ENCODE assay signal across 8 cellular contexts in genomic region chr4:244471-244870, GRCh38.
A peak's percentile ranks its signal among the peaks of the same experiment; 100 is the strongest.
DNase-seq lines count a peak whose midpoint lies in the region; ATAC-seq and TF ChIP-seq lines count a peak whose summit lies in the region.

No MANE protein-coding gene starts in this region.

- DNase-seq in H9 (peak; percentile 27), RWPE1 (ENCODE audit: low spot score) (no peak), inferior parietal cortex (ENCODE audit: extremely low spot score) (peak; percentile 69), cortex of kidney (lab: John Stamatoyannopoulos, UW) (no peak)
- peak; percentile 20 for DNase-seq in activated naive CD8-positive, alpha-beta T cell treated with anti-CD3 and anti-CD28 coated beads, Interleukin-2, amount 50 U/mL, for 16 hours (ENCODE audit: low read depth, low spot score)
- DNase-seq in stimulated activated CD4-positive, alpha-beta T cell treated with anti-CD3 and anti-CD28 coated beads, TNF-alpha, amount 100 ng/mL, for 4 hours (ENCODE audit: low read depth in 3 of 3): peak; percentile 4 to 25 (median 15)

- WGBS in H9 (ENCODE audit: extremely low coverage, insufficient read length, low lambda C conversion rate): no CpG with 5 or more reads among the region's 7 CpGs

- H3K4me2 ChIP-seq in BLaER1: peak overlapping the region; percentile 93; the same call in 1 of the 2 replicates
- no peak overlapping the region for H3K4me2 ChIP-seq in H9 (ENCODE audit: insufficient read depth, insufficient read length, low read length)

- TF ChIP-seq CTCF in H9 (conservative IDR thresholded peaks at IDR 0.05) (peak; percentile 69), RWPE1 (conservative IDR thresholded peaks at IDR 0.05; ENCODE audit: low read depth) (0 out of 2 replicates have a peak, but pooled peaks have one; percentile 20)

- POLR2A ChIA-PET in RWPE1 (lab: Yijun Ruan, JAX; ENCODE audit: low non-redundant PET): no interaction called here

- peaks cover 39% of the 10 kb centered on the region for H3K4me1 ChIP-seq in BLaER1
- H3K4me1 ChIP-seq in H9 (ENCODE audit: insufficient read depth, low read length): no peaks in the 10 kb centered on the region; the same call in 1 of the 2 replicates

- H2BK20ac ChIP-seq in H9 (ENCODE audit: low read depth, low read length, poor library complexity, severe bottlenecking): no peak overlapping the region

- H3K27ac Mint-ChIP-seq in H9: no peak overlapping the region

- H2BK5ac ChIP-seq in H9 (ENCODE audit: insufficient read length, low read length): no peak overlapping the region

- no peak overlapping the region for H4K91ac ChIP-seq in H9 (ENCODE audit: insufficient read length, low read depth, low read length)

- H4K20me1 ChIP-seq in BLaER1 (no peaks in the 10 kb centered on the region), H9 (ENCODE audit: control insufficient read depth, insufficient read depth, insufficient read length) (no peaks in the 10 kb centered on the region)

- no peak overlapping the region for H3K14ac ChIP-seq in H9 (ENCODE audit: insufficient read depth, low read length)

- no peak overlapping the region for H2BK12ac ChIP-seq in H9 (ENCODE audit: insufficient read length, low read depth, low read length)

- H4K8ac ChIP-seq in H9 (replicated peaks; ENCODE audit: insufficient read length, low read depth, low read length): no peak overlapping the region

- H3K79me1 ChIP-seq in H9 (ENCODE audit: insufficient read depth, low read depth, low read length, poor library complexity, severe bottlenecking): no peaks in the 10 kb centered on the region

- H2BK120ac ChIP-seq in H9 (ENCODE audit: low read depth, low read length, poor library complexity, severe bottlenecking): no peak overlapping the region

- H3K27me3 ChIP-seq in BLaER1 (no peaks in the 10 kb centered on the region), H9 (ENCODE audit: insufficient read depth, low read length) (no peaks in the 10 kb centered on the region)

- no peak overlapping the region for H2AK5ac ChIP-seq in H9 (ENCODE audit: insufficient read length, low read length)

- H3K9me3 ChIP-seq in BLaER1 (peaks cover 47% of the 10 kb centered on the region), H9 (ENCODE audit: control insufficient read depth, low read depth, low read length) (peaks cover 45% of the 10 kb centered on the region)

- no peaks in the 10 kb centered on the region for H3K79me2 ChIP-seq in H9 (ENCODE audit: insufficient read depth, low read length)

- H3K23ac ChIP-seq in H9 (ENCODE audit: insufficient read length, low read depth, low read length): no peak overlapping the region

- no peak overlapping the region for H3K9ac ChIP-seq in BLaER1
- H3K9ac ChIP-seq in H9 (ENCODE audit: extremely low read depth, insufficient read length, low read length): no peak overlapping the region

- H3K27me3 Mint-ChIP-seq in H9 (ENCODE audit: low read depth): no peaks in the 10 kb centered on the region

- H4K5ac ChIP-seq in H9 (ENCODE audit: insufficient read length, low read depth, low read length): no peak overlapping the region

- no peak overlapping the region for H3K4me3 Mint-ChIP-seq in H9

- no peak for ATAC-seq in GM18517 (IDR thresholded peaks at IDR 0.05; ENCODE audit: unreplicated experiment)

- no peak overlapping the region for H3K18ac ChIP-seq in H9 (ENCODE audit: insufficient read length, low read depth, low read length)

- no peak overlapping the region for H3K56ac ChIP-seq in H9 (ENCODE audit: insufficient read length, low read depth, low read length)

- CTCF ChIA-PET in RWPE1 (lab: Yijun Ruan, JAX): interaction anchor here (0.6 kb wide), 1 partner anchor 1147 kb away, joined by 3 read pairs; no protein-coding TSS in a partner anchor

- H3K4me3 ChIP-seq in BLaER1: no peak overlapping the region

- peaks cover 2 to 6% of the 10 kb centered on the region in 2 experiments; a peak in 2 of 4 replicates for H3K4me1 Mint-ChIP-seq in H9

- no peak overlapping the region for H3K27ac ChIP-seq in BLaER1
- no peak overlapping the region for H3K27ac ChIP-seq in H9 (ENCODE audit: insufficient read length, low read depth, low read length)
- H3K27ac ChIP-seq in RWPE1: no peak overlapping the region

- H3K36me3 ChIP-seq in BLaER1: peaks cover 2% of the 10 kb centered on the region; the same call in 1 of the 2 replicates

- no peak overlapping the region for H2BK15ac ChIP-seq in H9 (ENCODE audit: low read depth, low read length)

- H2AFZ ChIP-seq in H9 (ENCODE audit: low read length): no peak overlapping the region

- H3K23me2 ChIP-seq in H9 (ENCODE audit: insufficient read length, low read depth, low read length, poor library complexity, severe bottlenecking): no peaks in the 10 kb centered on the region

- no peak overlapping the region for H3K4ac ChIP-seq in H9 (ENCODE audit: low read depth, low read length)

- H3K9me3 Mint-ChIP-seq in H9: peaks cover 93 to 96% of the 10 kb centered on the region in 2 experiments

- H3T11ph ChIP-seq in H9 (ENCODE audit: low read length): no peak overlapping the region

- peaks cover 34 to 71% (median 67%) of the 10 kb centered on the region in 3 experiments for H3K36me3 Mint-ChIP-seq in H9 (ENCODE audit: insufficient read depth in 1 of 3, low read depth in 3 of 3)

Comparison
In these comparisons a context has a peak if more than half of its experiments do, and no peak if none do; other contexts are left out.
1. DNase-seq: peak in H9 (single experiment), activated naive CD8-positive, alpha-beta T cell treated with anti-CD3 and anti-CD28 coated beads, Interleukin-2, amount 50 U/mL, for 16 hours (single experiment), inferior parietal cortex (single experiment) and stimulated activated CD4-positive, alpha-beta T cell treated with anti-CD3 and anti-CD28 coated beads, TNF-alpha, amount 100 ng/mL, for 4 hours (3 of 3); none in RWPE1 (single experiment) and cortex of kidney (single experiment).